ENCODE assay signal across 1 cellular context in the genomic region with DNA sequence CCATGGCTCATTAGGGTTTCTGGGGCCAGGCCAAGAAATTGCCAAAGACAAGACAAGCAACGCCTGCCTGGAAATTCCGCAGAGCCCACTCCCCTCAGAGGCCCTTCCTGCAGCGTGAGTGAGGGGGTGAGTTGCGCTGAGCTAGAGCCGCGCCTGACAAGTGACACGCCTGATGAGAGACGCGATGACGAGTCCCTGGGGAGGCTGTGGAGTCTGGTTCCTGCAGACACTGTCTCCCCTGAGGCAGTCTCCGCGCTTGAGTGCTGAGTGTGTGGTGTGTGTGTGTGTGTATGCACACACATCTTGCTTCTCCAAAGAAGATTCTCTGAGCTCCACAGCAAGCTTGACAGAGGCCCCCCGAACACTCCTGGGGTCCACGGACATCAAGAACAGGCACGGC.
TF ChIP-seq lines count a peak whose summit lies in the region.

No MANE protein-coding gene starts in this region.

TF ChIP-seq in GM12878, 131 proteins besides CTCF, POLR2A, EP300 and RAD21 (continued from another document):
- TF ChIP-seq, protein P1, sequence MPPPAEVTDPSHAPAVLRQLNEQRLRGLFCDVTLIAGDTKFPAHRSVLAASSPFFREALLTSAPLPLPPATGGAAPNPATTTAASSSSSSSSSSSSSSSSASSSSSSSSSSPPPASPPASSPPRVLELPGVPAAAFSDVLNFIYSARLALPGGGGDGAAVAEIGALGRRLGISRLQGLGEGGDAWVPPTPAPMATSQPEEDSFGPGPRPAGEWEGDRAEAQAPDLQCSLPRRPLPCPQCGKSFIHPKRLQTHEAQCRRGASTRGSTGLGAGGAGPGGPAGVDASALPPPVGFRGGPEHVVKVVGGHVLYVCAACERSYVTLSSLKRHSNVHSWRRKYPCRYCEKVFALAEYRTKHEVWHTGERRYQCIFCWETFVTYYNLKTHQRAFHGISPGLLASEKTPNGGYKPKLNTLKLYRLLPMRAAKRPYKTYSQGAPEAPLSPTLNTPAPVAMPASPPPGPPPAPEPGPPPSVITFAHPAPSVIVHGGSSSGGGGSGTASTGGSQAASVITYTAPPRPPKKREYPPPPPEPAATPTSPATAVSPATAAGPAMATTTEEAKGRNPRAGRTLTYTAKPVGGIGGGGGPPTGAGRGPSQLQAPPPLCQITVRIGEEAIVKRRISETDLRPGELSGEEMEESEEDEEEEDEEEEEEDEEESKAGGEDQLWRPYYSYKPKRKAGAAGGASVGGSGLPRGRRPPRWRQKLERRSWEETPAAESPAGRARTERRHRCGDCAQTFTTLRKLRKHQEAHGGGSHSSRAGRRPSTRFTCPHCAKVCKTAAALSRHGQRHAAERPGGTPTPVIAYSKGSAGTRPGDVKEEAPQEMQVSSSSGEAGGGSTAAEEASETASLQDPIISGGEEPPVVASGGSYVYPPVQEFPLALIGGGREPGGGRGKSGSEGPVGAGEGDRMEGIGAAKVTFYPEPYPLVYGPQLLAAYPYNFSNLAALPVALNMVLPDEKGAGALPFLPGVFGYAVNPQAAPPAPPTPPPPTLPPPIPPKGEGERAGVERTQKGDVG (CRISPR knock-in tag; IDR thresholded peaks at IDR 0.05): no peak
- TF ChIP-seq, protein P2, sequence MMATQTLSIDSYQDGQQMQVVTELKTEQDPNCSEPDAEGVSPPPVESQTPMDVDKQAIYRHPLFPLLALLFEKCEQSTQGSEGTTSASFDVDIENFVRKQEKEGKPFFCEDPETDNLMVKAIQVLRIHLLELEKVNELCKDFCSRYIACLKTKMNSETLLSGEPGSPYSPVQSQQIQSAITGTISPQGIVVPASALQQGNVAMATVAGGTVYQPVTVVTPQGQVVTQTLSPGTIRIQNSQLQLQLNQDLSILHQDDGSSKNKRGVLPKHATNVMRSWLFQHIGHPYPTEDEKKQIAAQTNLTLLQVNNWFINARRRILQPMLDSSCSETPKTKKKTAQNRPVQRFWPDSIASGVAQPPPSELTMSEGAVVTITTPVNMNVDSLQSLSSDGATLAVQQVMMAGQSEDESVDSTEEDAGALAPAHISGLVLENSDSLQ (IDR thresholded peaks at IDR 0.05): peak; percentile 64
- TF ChIP-seq BCL11A (IDR thresholded peaks at IDR 0.05; ENCODE audit: low read depth, low read length): no peak
- peak; percentile 93 for TF ChIP-seq MEF2B (IDR thresholded peaks at IDR 0.05; ENCODE audit: partially characterized antibody, poor library complexity, severe bottlenecking)
